Comparison of ENCODE assay signal across 8 cellular contexts in genomic region chr6:29943053-29943966, GRCh38. TPM values are rescaled to one million over a fixed set of nuclear protein-coding genes. Genes with fewer than 3 reads are reported as not detected.
DNase-seq lines count a peak whose midpoint lies in the region; ATAC-seq and TF ChIP-seq lines count a peak whose summit lies in the region.

No MANE protein-coding gene starts in this region.

- H3K9me3 Mint-ChIP-seq in CD4-positive, CD25-positive, alpha-beta regulatory T cell: peaks cover 0 to 3% (median 0%) of the 10 kb centered on the region in 7 donors
- no peaks in the 10 kb centered on the region for H3K9me3 Mint-ChIP-seq in activated CD8-positive, alpha-beta memory T cell treated with anti-CD3 and anti-CD28 coated beads, Interleukin-2, amount 10 ng/mL, durations not matched to agents 7 days and 5 days (ENCODE audit: low read depth)

- no peak for ATAC-seq in CD4-positive, CD25-positive, alpha-beta regulatory T cell (ENCODE audit: low read depth in 2 of 2)
- ATAC-seq in HG02763 (IDR thresholded peaks at IDR 0.05; ENCODE audit: unreplicated experiment): peak; percentile 18
- ATAC-seq in activated CD8-positive, alpha-beta memory T cell treated with anti-CD3 and anti-CD28 coated beads, Interleukin-2, amount 10 ng/mL, durations not matched to agents 7 days and 5 days: peak; percentile 2
- peak in 7 of 8 donors; percentile 8 to 42 (median 14) for ATAC-seq in heart right ventricle
- no peak for ATAC-seq in HG02885 (IDR thresholded peaks at IDR 0.05; ENCODE audit: poor library complexity, unreplicated experiment)

- CTCF ChIA-PET in activated CD8-positive, alpha-beta memory T cell treated with anti-CD3 and anti-CD28 coated beads, Interleukin-2, amount 10 ng/mL, durations not matched to agents 7 days and 5 days (lab: Charles Lee): no interaction called here

- H3K36me3 Mint-ChIP-seq in CD4-positive, CD25-positive, alpha-beta regulatory T cell: peaks cover 57% of the 10 kb centered on the region
- H3K36me3 Mint-ChIP-seq in activated CD8-positive, alpha-beta memory T cell treated with anti-CD3 and anti-CD28 coated beads, Interleukin-2, amount 10 ng/mL, durations not matched to agents 7 days and 5 days: peaks cover 56% of the 10 kb centered on the region

- 21 to 27% methylated on average over 55 to 58 of the region's 58 CpGs for WGBS in heart right ventricle, 2 donors

- H3K4me3 Mint-ChIP-seq in CD4-positive, CD25-positive, alpha-beta regulatory T cell: peak overlapping the region; percentile 95 to 99 (median 97)
- peak overlapping the region; percentile 88 for H3K4me3 Mint-ChIP-seq in activated CD8-positive, alpha-beta memory T cell treated with anti-CD3 and anti-CD28 coated beads, Interleukin-2, amount 10 ng/mL, durations not matched to agents 7 days and 5 days

- no peak for TF ChIP-seq CTCF in heart right ventricle (IDR thresholded peaks at IDR 0.05)

- H3K27ac ChIP-seq in CD4-positive, CD25-positive, alpha-beta regulatory T cell (ENCODE audit: insufficient read depth, low read length, poor library complexity, severe bottlenecking): peak overlapping the region; percentile 99
- peak overlapping the region in 8 of 10 donors; percentile 75 to 98 (median 93) for H3K27ac ChIP-seq in heart right ventricle

- H3K4me1 Mint-ChIP-seq in CD4-positive, CD25-positive, alpha-beta regulatory T cell: peaks cover 19 to 62% (median 49%) of the 10 kb centered on the region in 4 donors
- H3K4me1 Mint-ChIP-seq in activated CD8-positive, alpha-beta memory T cell treated with anti-CD3 and anti-CD28 coated beads, Interleukin-2, amount 10 ng/mL, durations not matched to agents 7 days and 5 days: peaks cover 39% of the 10 kb centered on the region

- peaks cover 45% of the 10 kb centered on the region for H3K36me3 ChIP-seq in CD4-positive, CD25-positive, alpha-beta regulatory T cell (ENCODE audit: control insufficient read depth, insufficient read depth, low read length)
- peaks cover 0 to 49% (median 0%) of the 10 kb centered on the region in 9 donors for H3K36me3 ChIP-seq in heart right ventricle

- H3K4me1 ChIP-seq in CD4-positive, CD25-positive, alpha-beta regulatory T cell (ENCODE audit: control insufficient read depth, insufficient read depth, low read length, poor library complexity, severe bottlenecking): peaks cover 50% of the 10 kb centered on the region
- peaks cover 0 to 42% (median 29%) of the 10 kb centered on the region in 9 donors for H3K4me1 ChIP-seq in heart right ventricle

- H3K4me3 ChIP-seq in CD4-positive, CD25-positive, alpha-beta regulatory T cell (ENCODE audit: low read depth, low read length): peak overlapping the region; percentile 96
- H3K4me3 ChIP-seq in heart right ventricle: peak overlapping the region; percentile 53 to 96 (median 78)
- H3K4me3 ChIP-seq in skeletal muscle cell (ENCODE audit: low read depth, low read length): peak overlapping the region; percentile 59

- H3K27ac Mint-ChIP-seq in CD4-positive, CD25-positive, alpha-beta regulatory T cell: peak overlapping the region; percentile 98 to 100 (median 100)
- H3K27ac Mint-ChIP-seq in activated CD8-positive, alpha-beta memory T cell treated with anti-CD3 and anti-CD28 coated beads, Interleukin-2, amount 10 ng/mL, durations not matched to agents 7 days and 5 days: peak overlapping the region; percentile 99

- no peaks in the 10 kb centered on the region for H3K9me3 ChIP-seq in CD4-positive, CD25-positive, alpha-beta regulatory T cell (ENCODE audit: control insufficient read depth in 2 of 2, low read length in 2 of 2)
- H3K9me3 ChIP-seq in heart right ventricle: no peaks in the 10 kb centered on the region

- intact Hi-C loops in heart right ventricle (cut with DNase I): loop anchor here in 7 of 10 donors (2.0 to 10.0 kb wide), 4 partner anchors 21 to 59 kb away; no protein-coding TSS in a partner anchor

- DNase-seq in CD4-positive, CD25-positive, alpha-beta regulatory T cell: peak in 1 of 3 donors; percentile 39
- peak; percentile 62 for DNase-seq in activated CD8-positive, alpha-beta memory T cell treated with anti-CD3 and anti-CD28 coated beads, Interleukin-2, amount 10 ng/mL, durations not matched to agents 7 days and 5 days
- DNase-seq in heart right ventricle (peak in 1 of 2 donors; percentile 32), skeletal muscle cell (ENCODE audit: low read depth) (no peak), NCI-H1694 (lab: John Stamatoyannopoulos, UW) (no peak), COLO829 (ENCODE audit: low spot score) (no peak)

- H3K27me3 ChIP-seq in CD4-positive, CD25-positive, alpha-beta regulatory T cell (ENCODE audit: control insufficient read depth, insufficient read depth, low read length): no peaks in the 10 kb centered on the region
- no peaks in the 10 kb centered on the region for H3K27me3 ChIP-seq in heart right ventricle

- peaks cover 16% of the 10 kb centered on the region for H3K27me3 Mint-ChIP-seq in CD4-positive, CD25-positive, alpha-beta regulatory T cell
- H3K27me3 Mint-ChIP-seq in activated CD8-positive, alpha-beta memory T cell treated with anti-CD3 and anti-CD28 coated beads, Interleukin-2, amount 10 ng/mL, durations not matched to agents 7 days and 5 days: no peaks in the 10 kb centered on the region

RNA-seq across cellular contexts. Expression of gene HLA-A, which starts 1.0 kb away (rescaled TPM):
- total RNA-seq in CD4-positive, CD25-positive, alpha-beta regulatory T cell: 2,388 TPM
- 1,000 to 10,000 TPM; 3,137 to 5,572 (median 4,009) TPM for polyA plus RNA-seq in CD4-positive, CD25-positive, alpha-beta regulatory T cell
- 1,000 to 10,000 TPM; 1,622 to 2,021 TPM for total RNA-seq in activated CD8-positive, alpha-beta memory T cell treated with anti-CD3 and anti-CD28 coated beads, Interleukin-2, amount 10 ng/mL, durations not matched to agents 7 days and 5 days
- 1,000 to 10,000 TPM in 1 of 10 donors, 100 to 1,000 TPM in 9; 218 to 1,594 (median 276) TPM for total RNA-seq in heart right ventricle
- polyA plus RNA-seq in heart right ventricle: 1,000 to 10,000 TPM in 1 of 2 donors, 100 to 1,000 TPM in 1; 450 to 1,261 TPM

Comparison
In these comparisons a context has a peak if more than half of its experiments do, and no peak if none do; other contexts are left out.
1. ATAC-seq: peak in HG02763 (single experiment), activated CD8-positive, alpha-beta memory T cell treated with anti-CD3 and anti-CD28 coated beads, Interleukin-2, amount 10 ng/mL, durations not matched to agents 7 days and 5 days (single experiment) and heart right ventricle (7 of 8); none in CD4-positive, CD25-positive, alpha-beta regulatory T cell (0 of 2) and HG02885 (single experiment).
2. Peak in every context shown above with its lines, with median percentiles within 50 percentile points of each other: H3K4me3 ChIP-seq.